ENCODE assay signal across 8 cellular contexts in the genomic region with DNA sequence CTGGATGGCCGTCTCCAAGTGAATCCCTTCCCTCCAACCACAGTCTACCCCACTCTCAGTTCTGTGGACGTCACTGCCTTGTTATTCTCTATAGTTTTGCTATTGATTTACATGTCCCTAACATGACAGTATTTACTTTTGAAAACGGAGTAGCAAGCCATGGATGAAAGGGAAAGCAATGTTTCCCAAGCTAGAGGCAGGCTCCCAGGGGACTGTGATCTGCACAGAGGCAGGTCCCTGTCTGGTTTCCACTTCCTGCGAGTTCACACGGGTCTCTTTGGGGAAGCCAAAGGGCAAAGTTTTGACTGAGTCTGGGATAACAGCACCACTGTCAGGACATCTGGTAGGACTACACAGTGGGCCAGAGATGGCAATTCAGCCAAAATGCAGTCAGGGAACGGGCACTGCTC. TPM values are rescaled to one million over a fixed set of nuclear protein-coding genes. Genes with fewer than 3 reads are reported as not detected.
A peak's percentile ranks its signal among the peaks of the same experiment; 100 is the strongest.
DNase-seq lines count a peak whose midpoint lies in the region; ATAC-seq and TF ChIP-seq lines count a peak whose summit lies in the region.

No MANE protein-coding gene starts in this region.

- H3K27ac Mint-ChIP-seq in immature natural killer cell: no peak overlapping the region

- ATAC-seq in GM18858 (IDR thresholded peaks at IDR 0.05; ENCODE audit: unreplicated experiment) (peak; percentile 73), HCT116 (peak; percentile 50; the same call in 1 of the 2 replicates)

- intact Hi-C loops in HCT116 (cut with micrococcal nuclease): no loop called here

- no peaks in the 10 kb centered on the region for H3K9me3 Mint-ChIP-seq in immature natural killer cell

- peaks cover 0 to 2% (median 0%) of the 10 kb centered on the region in 3 donors for H3K36me3 Mint-ChIP-seq in immature natural killer cell

- CTCF ChIA-PET in HCT116 (lab: Charles Lee): no interaction called here

- H4K20me1 ChIP-seq in HCT116 (ENCODE audit: insufficient read depth): no peaks in the 10 kb centered on the region

- no peak overlapping the region for H3K27ac ChIP-seq in HCT116 (ENCODE audit: low read depth, low read length)
- H3K27ac ChIP-seq in mesendoderm (ENCODE audit: low read depth, low read length): no peak overlapping the region

- H4K5ac ChIP-seq in mesendoderm (ENCODE audit: low read length): no peak overlapping the region

- no peak overlapping the region for H4K8ac ChIP-seq in mesendoderm (ENCODE audit: low read depth, low read length)

- BruUV-seq in HCT116 (replicated peaks; lab: Mats Ljungman, UMichigan): no TSS peak

- no peaks in the 10 kb centered on the region for H3K79me2 ChIP-seq in HCT116 (ENCODE audit: insufficient read depth, low read length)
- no peaks in the 10 kb centered on the region for H3K79me2 ChIP-seq in mesendoderm (ENCODE audit: control insufficient read depth, insufficient read depth, low read length)

- H3K27me3 ChIP-seq in HCT116 (ENCODE audit: insufficient read depth, low read length) (no peaks in the 10 kb centered on the region), mesendoderm (ENCODE audit: insufficient read depth, low read length, poor library complexity) (no peaks in the 10 kb centered on the region)

- TF ChIP-seq CTCF in HCT116 (IDR thresholded peaks at IDR 0.05 in 2 of 3, conservative IDR thresholded peaks at IDR 0.05 in 1 of 3; ENCODE audit: borderline replicate concordance in 1 of 3, insufficient read depth in 1 of 3, low read depth in 2 of 3, low read length in 2 of 3): no peak

- no peak overlapping the region for H2BK120ac ChIP-seq in mesendoderm (ENCODE audit: low read depth, low read length)

- no peak overlapping the region for H3K4ac ChIP-seq in mesendoderm (ENCODE audit: low read depth, low read length)

- H3K9ac ChIP-seq in HCT116 (ENCODE audit: low read length) (no peak overlapping the region), mesendoderm (ENCODE audit: low read length) (no peak overlapping the region)

- no peak overlapping the region for H3K18ac ChIP-seq in mesendoderm (ENCODE audit: low read length)

- H3K23ac ChIP-seq in mesendoderm (ENCODE audit: low read length): no peak overlapping the region

- no peak overlapping the region for H2AK5ac ChIP-seq in mesendoderm (ENCODE audit: low read length)

- H2AFZ ChIP-seq in HCT116 (ENCODE audit: low read depth, low read length, poor library complexity, severe bottlenecking): no peak overlapping the region

- no peak overlapping the region for H3K4me3 Mint-ChIP-seq in immature natural killer cell

- no peaks in the 10 kb centered on the region for H3K9me3 ChIP-seq in HCT116 (ENCODE audit: control insufficient read depth in 1 of 2, insufficient read depth in 1 of 2, low read depth in 1 of 2, low read length in 2 of 2)

- no peak overlapping the region for H2BK15ac ChIP-seq in mesendoderm (replicated peaks; ENCODE audit: low read depth)

- H3K4me1 Mint-ChIP-seq in immature natural killer cell: no peaks in the 10 kb centered on the region

- H3K4me2 ChIP-seq in HCT116 (ENCODE audit: low read length) (no peak overlapping the region), mesendoderm (ENCODE audit: low read length) (no peak overlapping the region)

- H3K36me3 ChIP-seq in HCT116 (ENCODE audit: control insufficient read depth in 1 of 2, insufficient read depth in 2 of 2, low read length in 2 of 2) (no peaks in the 10 kb centered on the region), mesendoderm (ENCODE audit: control insufficient read depth, insufficient read depth, low read length) (no peaks in the 10 kb centered on the region)

- no peaks in the 10 kb centered on the region for H3K79me1 ChIP-seq in mesendoderm (ENCODE audit: low read length)

- H3K4me3 ChIP-seq in HCT116 (replicated peaks in 1 of 2; ENCODE audit: low read depth in 1 of 2, low read length in 2 of 2) (no peak overlapping the region), mesendoderm (ENCODE audit: low read length) (no peak overlapping the region)

- WGBS in mesendoderm (ENCODE audit: extremely low coverage, insufficient coverage, low lambda C conversion rate): no CpG with 5 or more reads among the region's 6 CpGs

- no peaks in the 10 kb centered on the region for H3K9me2 ChIP-seq in HCT116 (ENCODE audit: insufficient read depth)

- H3K4me1 ChIP-seq in HCT116 (ENCODE audit: control insufficient read depth in 1 of 2, insufficient read depth in 2 of 2, low read length in 2 of 2) (no peaks in the 10 kb centered on the region), mesendoderm (ENCODE audit: control insufficient read depth, low read depth, low read length) (no peaks in the 10 kb centered on the region)

- H3K27me3 Mint-ChIP-seq in immature natural killer cell (ENCODE audit: low read depth in 3 of 3): peaks cover 0 to 10% (median 0%) of the 10 kb centered on the region in 3 donors

- DNase-seq in HCT116 (ENCODE audit: low read depth, low spot score) (no peak), NCI-H460 (ENCODE audit: extremely low read depth, low read depth) (peak; percentile 3), mesendoderm (peak; percentile 52), AG08395 (ENCODE audit: low spot score) (no peak), dedifferentiated amniotic fluid mesenchymal stem cell (ENCODE audit: extremely low spot score) (no peak), AG08396 (ENCODE audit: low spot score) (no peak), immature natural killer cell (no peak)

- POLR2A ChIA-PET in HCT116 (lab: Charles Lee): no interaction called here

- no peak overlapping the region for H2BK5ac ChIP-seq in mesendoderm (ENCODE audit: low read length)

- RAD21 ChIA-PET in HCT116 (lab: Charles Lee; ENCODE audit: low non-redundant PET in 1 of 2, low total read pairs in 2 of 2, uncharacterized antibody in 2 of 2, unreplicated experiment in 2 of 2): no interaction called here

- H3K56ac ChIP-seq in mesendoderm (ENCODE audit: low read length): no peak overlapping the region

- TF ChIP-seq RAD21 in HCT116 (IDR thresholded peaks at IDR 0.05; ENCODE audit: low read depth): peak; percentile 27; the same call in 1 of the 2 replicates

- TF ChIP-seq POLR2A in HCT116 (IDR thresholded peaks at IDR 0.05; ENCODE audit: borderline replicate concordance, extremely low read depth, insufficient read depth, insufficient read length): no peak

TF ChIP-seq in HCT116, 20 proteins besides CTCF, POLR2A, EP300 and RAD21:
- TF ChIP-seq, protein P1, sequence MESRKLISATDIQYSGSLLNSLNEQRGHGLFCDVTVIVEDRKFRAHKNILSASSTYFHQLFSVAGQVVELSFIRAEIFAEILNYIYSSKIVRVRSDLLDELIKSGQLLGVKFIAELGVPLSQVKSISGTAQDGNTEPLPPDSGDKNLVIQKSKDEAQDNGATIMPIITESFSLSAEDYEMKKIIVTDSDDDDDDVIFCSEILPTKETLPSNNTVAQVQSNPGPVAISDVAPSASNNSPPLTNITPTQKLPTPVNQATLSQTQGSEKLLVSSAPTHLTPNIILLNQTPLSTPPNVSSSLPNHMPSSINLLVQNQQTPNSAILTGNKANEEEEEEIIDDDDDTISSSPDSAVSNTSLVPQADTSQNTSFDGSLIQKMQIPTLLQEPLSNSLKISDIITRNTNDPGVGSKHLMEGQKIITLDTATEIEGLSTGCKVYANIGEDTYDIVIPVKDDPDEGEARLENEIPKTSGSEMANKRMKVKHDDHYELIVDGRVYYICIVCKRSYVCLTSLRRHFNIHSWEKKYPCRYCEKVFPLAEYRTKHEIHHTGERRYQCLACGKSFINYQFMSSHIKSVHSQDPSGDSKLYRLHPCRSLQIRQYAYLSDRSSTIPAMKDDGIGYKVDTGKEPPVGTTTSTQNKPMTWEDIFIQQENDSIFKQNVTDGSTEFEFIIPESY (IDR thresholded peaks at IDR 0.05; ENCODE audit: extremely low read depth, insufficient replicate concordance, low read length): no peak
- TF ChIP-seq, protein P2, sequence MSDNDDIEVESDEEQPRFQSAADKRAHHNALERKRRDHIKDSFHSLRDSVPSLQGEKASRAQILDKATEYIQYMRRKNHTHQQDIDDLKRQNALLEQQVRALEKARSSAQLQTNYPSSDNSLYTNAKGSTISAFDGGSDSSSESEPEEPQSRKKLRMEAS (IDR thresholded peaks at IDR 0.05): no peak
- no peak for TF ChIP-seq ELF1 (IDR thresholded peaks at IDR 0.05; ENCODE audit: borderline replicate concordance, low read depth)
- TF ChIP-seq JUND (IDR thresholded peaks at IDR 0.05): no peak
- TF ChIP-seq SIN3A (IDR thresholded peaks at IDR 0.05; ENCODE audit: low read depth): no peak
- no peak for TF ChIP-seq TCF7L2 (IDR thresholded peaks at IDR 0.05; ENCODE audit: borderline replicate concordance, extremely low read depth, insufficient read depth, insufficient read length)

RNA-seq across cellular contexts. Expression of a gene that starts 12.7 kb away (rescaled TPM):
- total RNA-seq in HCT116 (2021; ENCODE audit: unreplicated experiment): not detected
- not detected in 2 replicates for polyA plus RNA-seq in HCT116 (2012)
- 0.14 and 0.40 TPM in 2 replicates for total RNA-seq in NCI-H460 (2014; rRNA removed; shearing (Covaris generic))
- polyA plus RNA-seq in NCI-H460 (2014; cell fraction: nucleus; rRNA removed): 0.08 and 0.18 TPM in 2 replicates
- 0.07 TPM for polyA plus RNA-seq in mesendoderm (2013, experiment 1 of 2)
- 0.06 TPM for polyA plus RNA-seq in mesendoderm (2013, experiment 2 of 2)
- polyA plus RNA-seq in immature natural killer cell: not detected

RNA-seq across cellular contexts. Expression of a gene that starts 35.6 kb away (rescaled TPM):
- 25.7 TPM for total RNA-seq in HCT116 (2021; ENCODE audit: unreplicated experiment)
- 9.2 and 11.9 TPM in 2 replicates for polyA plus RNA-seq in HCT116 (2012)
- total RNA-seq in NCI-H460 (2014; rRNA removed; shearing (Covaris generic)): 79.1 and 83.8 TPM in 2 replicates
- polyA plus RNA-seq in NCI-H460 (2014; cell fraction: nucleus; rRNA removed): 54.5 and 59.2 TPM in 2 replicates
- polyA plus RNA-seq in mesendoderm (2013, experiment 1 of 2): 45.7 TPM
- 43.9 TPM for polyA plus RNA-seq in mesendoderm (2013, experiment 2 of 2)
- 10 to 100 TPM; 50.8 to 95.3 (median 74.9) TPM for polyA plus RNA-seq in immature natural killer cell

Comparison
In these comparisons a context has a peak if more than half of its experiments do, and no peak if none do; other contexts are left out.
1. DNase-seq: peak in NCI-H460 (single experiment) and mesendoderm (single experiment); none in HCT116 (single experiment), AG08395 (single experiment), dedifferentiated amniotic fluid mesenchymal stem cell (single experiment), AG08396 (single experiment) and immature natural killer cell (0 of 3).